Comparison of ENCODE assay signal across 8 cellular contexts in genomic region chr1:153774780-153775431, GRCh38. TPM values are rescaled to one million over a fixed set of nuclear protein-coding genes. Genes with fewer than 3 reads are reported as not detected.
DNase-seq lines count a peak whose midpoint lies in the region; ATAC-seq and TF ChIP-seq lines count a peak whose summit lies in the region.

Gene SLC27A3 (plus strand): TSS chr1:153775407. CDS start chr1:153775498, 91 bp downstream.

- peaks cover 15% of the 10 kb centered on the region for H3K4me1 ChIP-seq in HUES48 (ENCODE audit: control insufficient read depth, insufficient read depth, low read length)

- TF ChIP-seq CTCF in AG04449 (IDR thresholded peaks at IDR 0.05; ENCODE audit: insufficient read depth, low read length, missing control alignments) = no peak

- H3K9ac ChIP-seq in HUES48 (ENCODE audit: low read depth, low read length) = peak within 1 kb of the TSS; percentile 84

- in situ Hi-C loops in endometrial microvascular endothelial cells (cut with HindIII; ENCODE audit: inconsistent ontology term, low pct_unique_long_range_greater_than_20kb, low sequenced_read_pairs) = no loop called here

- peaks cover 54% of the 10 kb centered on the region for H3K36me3 ChIP-seq in HUES48 (ENCODE audit: control insufficient read depth, insufficient read depth, low read length)

- H3K27ac ChIP-seq in HUES48 (ENCODE audit: low read depth, low read length) = peak within 1 kb of the TSS; percentile 91

- no peak for DNase-seq in AG04449 (ENCODE audit: low read depth, low spot score)
- DNase-seq in medulla oblongata (ENCODE audit: extremely low spot score) = peak; percentile 54
- DNase-seq in superior temporal gyrus (ENCODE audit: extremely low spot score) = peak; percentile 44

- CTCF ChIA-PET in AG04449 (lab: Yijun Ruan, JAX) = interaction anchor here (0.8 to 2.6 kb wide), 5 partner anchors 8 to 212 kb away, joined by 3 to 15 read pairs (median 4); partner anchors contain the start of gene RAB13

- ATAC-seq in GM18511 (IDR thresholded peaks at IDR 0.05; ENCODE audit: unreplicated experiment) (peak; percentile 42), SK-N-SH treated with all-trans-retinoic acid at 6 μM for 48 hours (peak; percentile 49; the same call in 2 of the 3 replicates), HG03025 (IDR thresholded peaks at IDR 0.05; ENCODE audit: low FRiP score, unreplicated experiment) (no peak)

- H3K27me3 ChIP-seq in HUES48 (ENCODE audit: control insufficient read depth, insufficient read depth, low read length) = no peaks in the 10 kb centered on the region

- H3K4me3 ChIP-seq in AG04449 (ENCODE audit: low read depth, low read length) = peak within 1 kb of the TSS; percentile 64
- H3K4me3 ChIP-seq in HUES48 (ENCODE audit: low read depth, low read length) = peak within 1 kb of the TSS; percentile 73

- POLR2A ChIA-PET in AG04449 (lab: Yijun Ruan, JAX) = interaction anchor here (1.0 to 1.3 kb wide), 3 partner anchors 9 to 215 kb away, joined by 3 to 4 read pairs (median 4); partner anchors contain the start of gene RPS27

- H3K9me3 ChIP-seq in HUES48 (ENCODE audit: control insufficient read depth, insufficient read depth, low read length) = no peaks in the 10 kb centered on the region

TF ChIP-seq in SK-N-SH treated with all-trans-retinoic acid at 6 μM for 48 hours, 23 proteins besides CTCF, POLR2A, EP300 and RAD21:
- TF ChIP-seq TOX (CRISPR knock-in tag; IDR thresholded peaks at IDR 0.05; ENCODE audit: borderline replicate concordance) (no peak), TSHZ2 (CRISPR knock-in tag; IDR thresholded peaks at IDR 0.05) (no peak), BACH2 (CRISPR knock-in tag; IDR thresholded peaks at IDR 0.05; ENCODE audit: borderline replicate concordance) (no peak), CREB5 (CRISPR knock-in tag; IDR thresholded peaks at IDR 0.05; ENCODE audit: low read depth) (no peak), POU6F1 (CRISPR knock-in tag; IDR thresholded peaks at IDR 0.05; ENCODE audit: borderline replicate concordance, low read depth) (no peak), SNAI2 (CRISPR knock-in tag; IDR thresholded peaks at IDR 0.05) (no peak), OSR1 (CRISPR knock-in tag; IDR thresholded peaks at IDR 0.05) (no peak), ZFP30 (CRISPR knock-in tag; IDR thresholded peaks at IDR 0.05) (no peak), ZC3H10 (CRISPR knock-in tag; IDR thresholded peaks at IDR 0.05) (no peak)

RNA-seq across cellular contexts. Expression of gene SLC27A3, which starts in this region (rescaled TPM):
- 18.0 TPM for total RNA-seq in endometrial microvascular endothelial cells (ENCODE audit: inconsistent ontology term)
